31 cellular contexts compared by ENCODE assay signal in the genomic region with DNA sequence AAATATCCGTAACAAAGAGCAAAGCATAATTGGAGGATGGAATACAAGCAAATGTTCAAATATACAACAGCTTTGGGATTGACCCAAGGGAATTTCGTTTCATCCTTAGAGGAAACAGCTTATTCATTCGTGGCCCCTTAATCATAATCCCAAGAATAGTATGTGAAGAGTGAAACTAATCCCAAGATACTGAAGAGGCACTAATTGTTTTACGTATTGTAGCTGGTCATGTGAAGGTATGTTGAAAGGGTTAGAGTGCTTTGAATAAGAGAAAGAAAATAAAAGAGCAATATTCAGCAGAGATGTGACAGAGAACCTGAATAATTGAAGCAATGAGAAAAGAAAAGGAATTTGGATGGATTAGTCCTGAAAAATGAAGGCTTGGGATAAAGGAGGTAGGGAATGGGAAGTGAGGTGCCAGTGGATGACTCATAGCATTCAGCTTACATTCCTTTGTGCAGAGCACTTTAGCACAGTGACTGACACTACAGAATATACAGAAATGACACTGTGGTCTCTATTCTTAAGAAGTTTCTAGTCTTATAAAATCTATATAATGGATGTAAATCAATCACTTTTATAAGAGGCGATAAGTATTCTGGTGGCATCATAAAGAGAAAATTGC.
A peak's percentile ranks its signal among the peaks of the same experiment; 100 is the strongest.
DNase-seq lines count a peak whose midpoint lies in the region; ATAC-seq, FAIRE-seq and TF ChIP-seq lines count a peak whose summit lies in the region.
"Had no signal": no experiment of that assay in that cellular context is flagged by ENCODE, and none has a peak within 500 bp of the region (broad histone marks: within the 10 kb centered on the region; RNA-seq: fewer than 3 reads in every experiment).

No MANE protein-coding gene starts in this region.

- H3K79me2 ChIP-seq in astrocyte (ENCODE audit: insufficient read depth, low read length) (no peaks in the 10 kb centered on the region), neural cell (replicated peaks; ENCODE audit: insufficient read depth, low read length) (no peaks in the 10 kb centered on the region)

- no peak overlapping the region for H3K27ac Mint-ChIP-seq in astrocyte (ENCODE audit: unreplicated experiment)
- H3K27ac Mint-ChIP-seq: activated naive CD4-positive, alpha-beta T cell treated with anti-CD3 and anti-CD28 coated beads for 36 hours had no signal

- H3K4me1 Mint-ChIP-seq in astrocyte (ENCODE audit: low read depth, unreplicated experiment), result peaks cover 5% of the 10 kb centered on the region

- FAIRE-seq in astrocyte (lab: Jason Lieb, UNC), result no peak
- FAIRE-seq: GM12892, HepG2 had no signal

- H3K36me3 ChIP-seq in astrocyte (ENCODE audit: insufficient read depth, low read length), result no peaks in the 10 kb centered on the region
- no peaks in the 10 kb centered on the region for H3K36me3 ChIP-seq in neural cell (ENCODE audit: insufficient read depth, low read length)
- H3K36me3 ChIP-seq in A673 (ENCODE audit: insufficient read depth, low read length, poor library complexity, severe bottlenecking), result no peaks in the 10 kb centered on the region
- H3K36me3 ChIP-seq: adrenal gland, colonic mucosa, heart right ventricle, prostate gland, suprapubic skin, upper lobe of right lung had no signal

- TF ChIP-seq RAD21 in neural cell (conservative IDR thresholded peaks at IDR 0.05), result no peak

- BruUV-seq in A673 (replicated peaks; lab: Mats Ljungman, UMichigan), result no TSS peak

- no peaks in the 10 kb centered on the region for H3K27me3 Mint-ChIP-seq in astrocyte (ENCODE audit: low read depth, unreplicated experiment)

- no peak overlapping the region for H3K4me3 ChIP-seq in astrocyte (ENCODE audit: insufficient read depth, low read depth, low read length)
- no peak overlapping the region for H3K4me3 ChIP-seq in neural cell (ENCODE audit: low read length)
- no peak overlapping the region for H3K4me3 ChIP-seq in A673 (ENCODE audit: low read depth, low read length, poor library complexity, severe bottlenecking)
- H3K4me3 ChIP-seq: adrenal gland, colonic mucosa, heart right ventricle, prostate gland, suprapubic skin, upper lobe of right lung had no signal

- no peak overlapping the region for H3K4me3 Mint-ChIP-seq in astrocyte (ENCODE audit: unreplicated experiment)
- H3K4me3 Mint-ChIP-seq: activated naive CD4-positive, alpha-beta T cell treated with anti-CD3 and anti-CD28 coated beads for 36 hours had no signal

- no peaks in the 10 kb centered on the region for H3K9me3 Mint-ChIP-seq in astrocyte (ENCODE audit: unreplicated experiment)
- H3K9me3 Mint-ChIP-seq: activated naive CD4-positive, alpha-beta T cell treated with anti-CD3 and anti-CD28 coated beads for 36 hours had no signal

- TF ChIP-seq EP300 in neural cell (conservative IDR thresholded peaks at IDR 0.05; ENCODE audit: poor library complexity, severe bottlenecking), result no peak

- no peaks in the 10 kb centered on the region for H3K9me2 ChIP-seq in neural cell (ENCODE audit: insufficient read depth, low read length)

- no peak for TF ChIP-seq CTCF in astrocyte (IDR thresholded peaks at IDR 0.05; ENCODE audit: insufficient read depth, low read depth, low read length)
- TF ChIP-seq CTCF in neural cell (IDR thresholded peaks at IDR 0.05; ENCODE audit: poor library complexity, severe bottlenecking), result no peak
- TF ChIP-seq CTCF in A673 (conservative IDR thresholded peaks at IDR 0.05; ENCODE audit: low read depth, low read length), result no peak

- intact Hi-C loops in A673 (cut with micrococcal nuclease; ENCODE audit: unreplicated experiment), result no loop called here

- no peak overlapping the region for H3K27ac ChIP-seq in astrocyte (ENCODE audit: low read depth, low read length)
- H3K27ac ChIP-seq in neural cell (ENCODE audit: low read length), result no peak overlapping the region
- no peak overlapping the region for H3K27ac ChIP-seq in A673 (ENCODE audit: low read depth, low read length, poor library complexity, severe bottlenecking)
- H3K27ac ChIP-seq: adrenal gland, C4-2B, colonic mucosa, heart right ventricle, prostate gland, suprapubic skin, upper lobe of right lung had no signal

- no peak for ATAC-seq in GM18867 (IDR thresholded peaks at IDR 0.05; ENCODE audit: unreplicated experiment)
- ATAC-seq in GM18873 (IDR thresholded peaks at IDR 0.05; ENCODE audit: low FRiP score, unreplicated experiment), result no peak
- ATAC-seq: heart right ventricle, HepG2, left colon, Panc1, upper lobe of right lung had no signal

- POLR2A ChIA-PET in A673 (lab: Charles Lee; ENCODE audit: low non-redundant PET), result no interaction called here

- no peaks in the 10 kb centered on the region for H3K9me3 ChIP-seq in astrocyte (ENCODE audit: insufficient read depth, low read depth, low read length)
- H3K9me3 ChIP-seq in neural cell (ENCODE audit: low read length), result no peaks in the 10 kb centered on the region
- H3K9me3 ChIP-seq in A673 (ENCODE audit: low read depth, low read length, poor library complexity, severe bottlenecking), result no peaks in the 10 kb centered on the region
- H3K9me3 ChIP-seq: adrenal gland, colonic mucosa, heart right ventricle, prostate gland, suprapubic skin, upper lobe of right lung had no signal

- H3K9ac ChIP-seq in astrocyte (ENCODE audit: low read length) (no peak overlapping the region), neural cell (ENCODE audit: low read length) (no peak overlapping the region)

- H3K4me2 ChIP-seq in astrocyte (ENCODE audit: low read length) (peak overlapping the region; percentile 32), neural cell (ENCODE audit: low read length) (no peak overlapping the region)

- H3K27me3 ChIP-seq in astrocyte (ENCODE audit: insufficient read depth, low read length) (no peaks in the 10 kb centered on the region), neural cell (ENCODE audit: insufficient read depth, low read depth, low read length) (no peaks in the 10 kb centered on the region), A673 (replicated peaks; ENCODE audit: insufficient read depth, low read depth, low read length, poor library complexity) (no peaks in the 10 kb centered on the region)
- H3K27me3 ChIP-seq: adrenal gland, colonic mucosa, heart right ventricle, suprapubic skin, upper lobe of right lung had no signal

- CTCF ChIA-PET in A673 (lab: Charles Lee), result no interaction called here

- H2AFZ ChIP-seq in astrocyte (ENCODE audit: low read depth, low read length) (no peak overlapping the region), neural cell (ENCODE audit: low read depth, low read length) (no peak overlapping the region)

- DNase-seq in EL (peak; percentile 18), LHCN-M2 (ENCODE audit: low read depth) (peak; percentile 13), astrocyte (ENCODE audit: low read depth) (peak; percentile 16), A673 (ENCODE audit: low spot score) (no peak), activated gamma-delta T cell (lab: John Stamatoyannopoulos, UW) (no peak)
- DNase-seq: activated CD4-positive, alpha-beta T cell treated with anti-CD3 and anti-CD28 coated beads, Interleukin-2, amount 50 U/mL, for 48 hours; activated CD4-positive, CD25-positive, alpha-beta regulatory T cell; activated naive CD4-positive, alpha-beta T cell treated with anti-CD3 and anti-CD28 coated beads for 36 hours; adrenal gland; Calu3; colonic mucosa; effector CD8-positive, alpha-beta T cell; heart right ventricle; Karpas-422; left colon; mammary epithelial cell; NCI-H1048; NCI-H187; NCI-H526; stimulated activated CD4-positive, alpha-beta T cell treated with anti-CD3 and anti-CD28 coated beads, Interleukin-15, amount 100 ng/mL, for 24 hours; stimulated activated naive CD4-positive, alpha-beta T cell; upper lobe of right lung had no signal

- no peaks in the 10 kb centered on the region for H3F3A ChIP-seq in neural cell (ENCODE audit: insufficient read depth, low read length, poor library complexity, severe bottlenecking)

- no peaks in the 10 kb centered on the region for H3K36me3 Mint-ChIP-seq in astrocyte (ENCODE audit: low read depth, unreplicated experiment)

- H3K4me1 ChIP-seq in astrocyte (ENCODE audit: insufficient read depth, low read length) (no peaks in the 10 kb centered on the region), A673 (ENCODE audit: insufficient read depth, low read length, poor library complexity, severe bottlenecking) (no peaks in the 10 kb centered on the region)
- H3K4me1 ChIP-seq: adrenal gland, colonic mucosa, heart right ventricle, prostate gland, suprapubic skin, upper lobe of right lung had no signal

- H4K20me1 ChIP-seq in astrocyte (ENCODE audit: insufficient read depth, low read length), result no peaks in the 10 kb centered on the region
- H4K20me1 ChIP-seq in neural cell (ENCODE audit: insufficient read depth), result no peaks in the 10 kb centered on the region

TF ChIP-seq in neural cell, 6 proteins besides CTCF, POLR2A, EP300 and RAD21:
- TF ChIP-seq, protein P1, sequence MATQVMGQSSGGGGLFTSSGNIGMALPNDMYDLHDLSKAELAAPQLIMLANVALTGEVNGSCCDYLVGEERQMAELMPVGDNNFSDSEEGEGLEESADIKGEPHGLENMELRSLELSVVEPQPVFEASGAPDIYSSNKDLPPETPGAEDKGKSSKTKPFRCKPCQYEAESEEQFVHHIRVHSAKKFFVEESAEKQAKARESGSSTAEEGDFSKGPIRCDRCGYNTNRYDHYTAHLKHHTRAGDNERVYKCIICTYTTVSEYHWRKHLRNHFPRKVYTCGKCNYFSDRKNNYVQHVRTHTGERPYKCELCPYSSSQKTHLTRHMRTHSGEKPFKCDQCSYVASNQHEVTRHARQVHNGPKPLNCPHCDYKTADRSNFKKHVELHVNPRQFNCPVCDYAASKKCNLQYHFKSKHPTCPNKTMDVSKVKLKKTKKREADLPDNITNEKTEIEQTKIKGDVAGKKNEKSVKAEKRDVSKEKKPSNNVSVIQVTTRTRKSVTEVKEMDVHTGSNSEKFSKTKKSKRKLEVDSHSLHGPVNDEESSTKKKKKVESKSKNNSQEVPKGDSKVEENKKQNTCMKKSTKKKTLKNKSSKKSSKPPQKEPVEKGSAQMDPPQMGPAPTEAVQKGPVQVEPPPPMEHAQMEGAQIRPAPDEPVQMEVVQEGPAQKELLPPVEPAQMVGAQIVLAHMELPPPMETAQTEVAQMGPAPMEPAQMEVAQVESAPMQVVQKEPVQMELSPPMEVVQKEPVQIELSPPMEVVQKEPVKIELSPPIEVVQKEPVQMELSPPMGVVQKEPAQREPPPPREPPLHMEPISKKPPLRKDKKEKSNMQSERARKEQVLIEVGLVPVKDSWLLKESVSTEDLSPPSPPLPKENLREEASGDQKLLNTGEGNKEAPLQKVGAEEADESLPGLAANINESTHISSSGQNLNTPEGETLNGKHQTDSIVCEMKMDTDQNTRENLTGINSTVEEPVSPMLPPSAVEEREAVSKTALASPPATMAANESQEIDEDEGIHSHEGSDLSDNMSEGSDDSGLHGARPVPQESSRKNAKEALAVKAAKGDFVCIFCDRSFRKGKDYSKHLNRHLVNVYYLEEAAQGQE (IDR thresholded peaks at IDR 0.05; ENCODE audit: borderline replicate concordance), result peak; percentile 48
- TF ChIP-seq TAF1 (IDR thresholded peaks at IDR 0.05; ENCODE audit: low read depth), result no peak

Comparison
In these comparisons a context has a peak if more than half of its experiments do, and no peak if none do; other contexts are left out.
1. DNase-seq: peak in EL (single experiment), LHCN-M2 (single experiment) and astrocyte (single experiment); none in A673 (single experiment) and activated gamma-delta T cell (single experiment).